In genomic region chr7:140696679-140697446, GRCh38 we compare ENCODE assay signal across 1 cellular context.
TF ChIP-seq lines count a peak whose summit lies in the region.

NDUFB2 (plus strand) TSS chr7:140696708; CDS start chr7:140696745, 37 bp downstream.

TF ChIP-seq in PFSK-1, 5 proteins besides CTCF, POLR2A, EP300 and RAD21 (continued from another document):
- peak in 1 of 2 experiments; percentile 50; a peak in 2 of 4 replicates for TF ChIP-seq REST (IDR thresholded peaks at IDR 0.05; ENCODE audit: insufficient read depth in 1 of 2, low read depth in 2 of 2, low read length in 2 of 2)
- TF ChIP-seq FOXP2 (optimal IDR thresholded peaks at IDR 0.05; ENCODE audit: borderline replicate concordance, extremely low read depth, extremely low read length, insufficient read depth): no peak
